Comparison of ENCODE assay signal across 8 cellular contexts in genomic region chr3:12479919-12480425, GRCh38. TPM values are rescaled to one million over a fixed set of nuclear protein-coding genes. Genes with fewer than 3 reads are reported as not detected.
DNase-seq lines count a peak whose midpoint lies in the region; ATAC-seq and TF ChIP-seq lines count a peak whose summit lies in the region.

No MANE protein-coding gene starts in this region.

- peaks cover 31% of the 10 kb centered on the region for H3K4me1 Mint-ChIP-seq in activated CD4-positive, alpha-beta memory T cell treated with anti-CD3 and anti-CD28 coated beads, Interleukin-2, amount 10 ng/mL, durations not matched to agents 7 days and 5 days
- peaks cover 19% of the 10 kb centered on the region for H3K4me1 Mint-ChIP-seq in nephron progenitor cell
- peaks cover 14% of the 10 kb centered on the region for H3K4me1 Mint-ChIP-seq in activated CD8-positive, alpha-beta memory T cell treated with anti-CD3 and anti-CD28 coated beads, Interleukin-2, amount 10 ng/mL, durations not matched to agents 7 days and 5 days

- DNase-seq in AG09309 (ENCODE audit: low read depth) (no peak), NCI-H2029 treated with DMSO at 0.1 percent for 48 hours (lab: John Stamatoyannopoulos, UW) (peak; percentile 72), fibroblast of the aortic adventitia (ENCODE audit: low read depth) (peak; percentile 70), nephron progenitor cell (peak; percentile 19)
- DNase-seq in activated CD4-positive, alpha-beta memory T cell treated with anti-CD3 and anti-CD28 coated beads, Interleukin-2, amount 10 ng/mL, durations not matched to agents 7 days and 5 days = peak; percentile 30
- DNase-seq in activated CD8-positive, alpha-beta memory T cell treated with anti-CD3 and anti-CD28 coated beads, Interleukin-2, amount 10 ng/mL, durations not matched to agents 7 days and 5 days = no peak

- no peaks in the 10 kb centered on the region for H3K9me3 Mint-ChIP-seq in activated CD4-positive, alpha-beta memory T cell treated with anti-CD3 and anti-CD28 coated beads, Interleukin-2, amount 10 ng/mL, durations not matched to agents 7 days and 5 days
- H3K9me3 Mint-ChIP-seq in nephron progenitor cell = no peaks in the 10 kb centered on the region
- no peaks in the 10 kb centered on the region for H3K9me3 Mint-ChIP-seq in activated CD8-positive, alpha-beta memory T cell treated with anti-CD3 and anti-CD28 coated beads, Interleukin-2, amount 10 ng/mL, durations not matched to agents 7 days and 5 days (ENCODE audit: low read depth)

- no peak for ATAC-seq in HG03045 (IDR thresholded peaks at IDR 0.05; ENCODE audit: unreplicated experiment)
- ATAC-seq in activated CD8-positive, alpha-beta memory T cell treated with anti-CD3 and anti-CD28 coated beads, Interleukin-2, amount 10 ng/mL, durations not matched to agents 7 days and 5 days = no peak

- CTCF ChIA-PET in activated CD4-positive, alpha-beta memory T cell treated with anti-CD3 and anti-CD28 coated beads, Interleukin-2, amount 10 ng/mL, durations not matched to agents 7 days and 5 days (lab: Charles Lee) = interaction anchor here (0.7 to 6.3 kb wide), 31 partner anchors 10 to 1928 kb away, joined by 3 to 129 read pairs (median 4); partner anchors contain the start of genes RPL32 and TAMM41
- CTCF ChIA-PET in activated CD8-positive, alpha-beta memory T cell treated with anti-CD3 and anti-CD28 coated beads, Interleukin-2, amount 10 ng/mL, durations not matched to agents 7 days and 5 days (lab: Charles Lee) = interaction anchor here (0.6 to 9.1 kb wide), 29 partner anchors 10 to 636 kb away, joined by 3 to 194 read pairs (median 4); partner anchors contain the start of genes RPL32 and TAMM41

- H3K4me3 ChIP-seq in AG09309 (ENCODE audit: control insufficient read depth, low read depth, low read length) (no peak overlapping the region), GM12875 (ENCODE audit: low read depth, low read length) (no peak overlapping the region), fibroblast of the aortic adventitia (ENCODE audit: low read depth, low read length) (no peak overlapping the region)

- H3K4me3 Mint-ChIP-seq in activated CD4-positive, alpha-beta memory T cell treated with anti-CD3 and anti-CD28 coated beads, Interleukin-2, amount 10 ng/mL, durations not matched to agents 7 days and 5 days = no peak overlapping the region
- H3K4me3 Mint-ChIP-seq in nephron progenitor cell = no peak overlapping the region
- H3K4me3 Mint-ChIP-seq in activated CD8-positive, alpha-beta memory T cell treated with anti-CD3 and anti-CD28 coated beads, Interleukin-2, amount 10 ng/mL, durations not matched to agents 7 days and 5 days = no peak overlapping the region

- no peak overlapping the region for H3K27ac Mint-ChIP-seq in activated CD4-positive, alpha-beta memory T cell treated with anti-CD3 and anti-CD28 coated beads, Interleukin-2, amount 10 ng/mL, durations not matched to agents 7 days and 5 days
- H3K27ac Mint-ChIP-seq in nephron progenitor cell = no peak overlapping the region
- no peak overlapping the region for H3K27ac Mint-ChIP-seq in activated CD8-positive, alpha-beta memory T cell treated with anti-CD3 and anti-CD28 coated beads, Interleukin-2, amount 10 ng/mL, durations not matched to agents 7 days and 5 days

- H3K27me3 Mint-ChIP-seq in activated CD4-positive, alpha-beta memory T cell treated with anti-CD3 and anti-CD28 coated beads, Interleukin-2, amount 10 ng/mL, durations not matched to agents 7 days and 5 days = no peaks in the 10 kb centered on the region
- peaks cover 10% of the 10 kb centered on the region for H3K27me3 Mint-ChIP-seq in nephron progenitor cell (ENCODE audit: low read depth, poor library complexity)
- H3K27me3 Mint-ChIP-seq in activated CD8-positive, alpha-beta memory T cell treated with anti-CD3 and anti-CD28 coated beads, Interleukin-2, amount 10 ng/mL, durations not matched to agents 7 days and 5 days = no peaks in the 10 kb centered on the region

- POLR2A ChIA-PET in activated CD4-positive, alpha-beta memory T cell treated with anti-CD3 and anti-CD28 coated beads, Interleukin-2, amount 10 ng/mL, durations not matched to agents 7 days and 5 days (lab: Charles Lee) = interaction anchor here (0.6 to 0.9 kb wide), 4 partner anchors 17 to 1139 kb away, joined by 3 to 4 read pairs (median 3); no protein-coding TSS in a partner anchor

- H3K36me3 Mint-ChIP-seq in activated CD4-positive, alpha-beta memory T cell treated with anti-CD3 and anti-CD28 coated beads, Interleukin-2, amount 10 ng/mL, durations not matched to agents 7 days and 5 days (ENCODE audit: low read depth) = no peaks in the 10 kb centered on the region
- H3K36me3 Mint-ChIP-seq in nephron progenitor cell (ENCODE audit: low read depth) = no peaks in the 10 kb centered on the region
- H3K36me3 Mint-ChIP-seq in activated CD8-positive, alpha-beta memory T cell treated with anti-CD3 and anti-CD28 coated beads, Interleukin-2, amount 10 ng/mL, durations not matched to agents 7 days and 5 days = no peaks in the 10 kb centered on the region

- peak; percentile 63 for TF ChIP-seq CTCF in AG09309 (IDR thresholded peaks at IDR 0.05; ENCODE audit: control insufficient read depth, insufficient read depth, low read depth, low read length, missing control alignments)
- peak; percentile 41; the same call in 1 of the 2 replicates for TF ChIP-seq CTCF in GM12875 (IDR thresholded peaks at IDR 0.05; ENCODE audit: borderline replicate concordance, insufficient read depth, low read depth, low read length)
- peak; percentile 65 for TF ChIP-seq CTCF in fibroblast of the aortic adventitia (IDR thresholded peaks at IDR 0.05; ENCODE audit: insufficient read depth, low read length)
- TF ChIP-seq CTCF in nephron progenitor cell (IDR thresholded peaks at IDR 0.05) = peak; percentile 71

RNA-seq across cellular contexts. Expression of gene TSEN2, which starts 4.3 kb away (rescaled TPM):
- total RNA-seq in activated CD4-positive, alpha-beta memory T cell treated with anti-CD3 and anti-CD28 coated beads, Interleukin-2, amount 10 ng/mL, durations not matched to agents 7 days and 5 days = 1 to 10 TPM; 7.5 to 8.0 TPM
- total RNA-seq in fibroblast of the aortic adventitia (ENCODE audit: low replicate concordance) = 8.4 and 17.7 TPM in 2 replicates
- 10 to 100 TPM; 12.6 to 13.0 TPM for total RNA-seq in activated CD8-positive, alpha-beta memory T cell treated with anti-CD3 and anti-CD28 coated beads, Interleukin-2, amount 10 ng/mL, durations not matched to agents 7 days and 5 days

Comparison
In these comparisons a context has a peak if more than half of its experiments do, and no peak if none do; other contexts are left out.
1. DNase-seq: peak in NCI-H2029 treated with DMSO at 0.1 percent for 48 hours (single experiment), activated CD4-positive, alpha-beta memory T cell treated with anti-CD3 and anti-CD28 coated beads, Interleukin-2, amount 10 ng/mL, durations not matched to agents 7 days and 5 days (single experiment), fibroblast of the aortic adventitia (single experiment) and nephron progenitor cell (single experiment); none in AG09309 (single experiment) and activated CD8-positive, alpha-beta memory T cell treated with anti-CD3 and anti-CD28 coated beads, Interleukin-2, amount 10 ng/mL, durations not matched to agents 7 days and 5 days (single experiment).
2. Peak in every context shown above with its lines, with median percentiles within 50 percentile points of each other: CTCF ChIP-seq.